ENCODE assay signal across 7 cellular contexts in genomic region chr6:37432590-37432915, GRCh38. TPM values are rescaled to one million over a fixed set of nuclear protein-coding genes. Genes with fewer than 3 reads are reported as not detected.
DNase-seq lines count a peak whose midpoint lies in the region; ATAC-seq, FAIRE-seq and TF ChIP-seq lines count a peak whose summit lies in the region.

No MANE protein-coding gene starts in this region.

- intact Hi-C loops in esophagus squamous epithelium (cut with DNase I) (no loop called here), pancreas (cut with DNase I) (no loop called here)

- TF ChIP-seq CTCF in Peyer's patch (IDR thresholded peaks at IDR 0.05) (no peak), esophagus squamous epithelium (IDR thresholded peaks at IDR 0.05) (no peak), pancreas (IDR thresholded peaks at IDR 0.05) (no peak)

- 7 to 17% methylated on average over 7 of the region's 7 CpGs for WGBS in esophagus squamous epithelium, 2 donors
- 10 to 11% methylated on average over 7 of the region's 7 CpGs for WGBS in pancreas, 2 donors

- peak; percentile 4 for ATAC-seq in GM21576 (IDR thresholded peaks at IDR 0.05; ENCODE audit: unreplicated experiment)
- peak in 2 of 4 donors; percentile 8 to 16 for ATAC-seq in pancreas
- no peak for ATAC-seq in GM21390 (IDR thresholded peaks at IDR 0.05; ENCODE audit: unreplicated experiment)

- H3K27me3 ChIP-seq in Peyer's patch: no peaks in the 10 kb centered on the region
- peaks cover 0 to 6% (median 0%) of the 10 kb centered on the region in 4 donors for H3K27me3 ChIP-seq in esophagus squamous epithelium
- no peaks in the 10 kb centered on the region for H3K27me3 ChIP-seq in pancreas

- FAIRE-seq in pancreas (lab: Jason Lieb, UNC): no peak

- H3K4me3 ChIP-seq in Peyer's patch: peak overlapping the region; percentile 77 to 96 (median 89)
- H3K4me3 ChIP-seq in esophagus squamous epithelium: peak overlapping the region; percentile 70 to 94 (median 88)
- H3K4me3 ChIP-seq in pancreas: peak overlapping the region; percentile 73 to 88 (median 79)

- DNase-seq in Peyer's patch (no peak), esophagus squamous epithelium (lab: John Stamatoyannopoulos, UW) (no peak), pancreas (no peak), NCI-H2171 (lab: John Stamatoyannopoulos, UW) (no peak), NK-92 (lab: John Stamatoyannopoulos, UW; ENCODE audit: unreplicated experiment) (no peak)

- peaks cover 0 to 16% (median 0%) of the 10 kb centered on the region in 3 donors for H3K36me3 ChIP-seq in Peyer's patch
- H3K36me3 ChIP-seq in esophagus squamous epithelium: peaks cover under 1 to 23% (median 10%) of the 10 kb centered on the region in 3 donors
- H3K36me3 ChIP-seq in pancreas: peaks cover 0 to 12% (median 6%) of the 10 kb centered on the region in 3 donors

- H3K9me3 ChIP-seq in Peyer's patch: no peaks in the 10 kb centered on the region
- no peaks in the 10 kb centered on the region for H3K9me3 ChIP-seq in esophagus squamous epithelium
- no peaks in the 10 kb centered on the region for H3K9me3 ChIP-seq in pancreas

- peaks cover 0 to 12% (median 5%) of the 10 kb centered on the region in 4 donors for H3K4me1 ChIP-seq in Peyer's patch
- H3K4me1 ChIP-seq in esophagus squamous epithelium: peaks cover 6 to 25% (median 11%) of the 10 kb centered on the region in 3 donors
- peaks cover 0 to 7% (median 4%) of the 10 kb centered on the region in 3 donors for H3K4me1 ChIP-seq in pancreas

- TF ChIP-seq POLR2A in Peyer's patch (IDR thresholded peaks at IDR 0.05) (no peak), esophagus squamous epithelium (IDR thresholded peaks at IDR 0.05) (no peak)

- H3K27ac ChIP-seq in Peyer's patch: peak overlapping the region; percentile 89 to 94 (median 92)
- H3K27ac ChIP-seq in esophagus squamous epithelium: peak overlapping the region; percentile 87 to 97 (median 94)
- peak overlapping the region; percentile 69 to 79 (median 76) for H3K27ac ChIP-seq in pancreas

RNA-seq across cellular contexts. Expression of gene CMTR1, which starts 0.5 kb away (rescaled TPM):
- 100 to 1,000 TPM in 1 of 4 donors, 10 to 100 TPM in 3; 19.3 to 135 (median 41.7) TPM for total RNA-seq in Peyer's patch
- 10 to 100 TPM; 15.2 to 30.5 (median 20.5) TPM for total RNA-seq in esophagus squamous epithelium
- total RNA-seq in pancreas: 10 to 100 TPM; 13.4 to 21.9 (median 16.2) TPM
- polyA plus RNA-seq in pancreas: 10 to 100 TPM; 17.1 to 31.0 TPM
